In genomic region chr1:89356658-89357400, GRCh38 we compare ENCODE assay signal across 12 cellular contexts. TPM values are rescaled to one million over a fixed set of nuclear protein-coding genes. Genes with fewer than 3 reads are reported as not detected.
DNase-seq lines count a peak whose midpoint lies in the region; ATAC-seq, FAIRE-seq and TF ChIP-seq lines count a peak whose summit lies in the region.
"Had no signal": no experiment of that assay in that cellular context is flagged by ENCODE, and none has a peak within 500 bp of the region (broad histone marks: within the 10 kb centered on the region; RNA-seq: fewer than 3 reads in every experiment).

No MANE protein-coding gene starts in this region.

- no peak for FAIRE-seq in urothelium cell line (lab: Jason Lieb, UNC)
- FAIRE-seq: A204.1 had no signal

- TF ChIP-seq RAD21 in SK-N-SH (IDR thresholded peaks at IDR 0.05; ENCODE audit: low read length) = no peak

- no peaks in the 10 kb centered on the region for H4K20me1 ChIP-seq in SK-N-SH (ENCODE audit: insufficient read depth)

- H3K9ac ChIP-seq in SK-N-SH = no peak overlapping the region

- no peak overlapping the region for H2AFZ ChIP-seq in SK-N-SH (ENCODE audit: low read depth)

- H3K27me3 ChIP-seq in SK-N-SH (ENCODE audit: insufficient read depth) = no peaks in the 10 kb centered on the region

- no peak for TF ChIP-seq EP300 in SK-N-SH (IDR thresholded peaks at IDR 0.05; ENCODE audit: borderline replicate concordance in 1 of 2, low read depth in 1 of 2, low read length in 1 of 2)

- WGBS in SK-N-SH (ENCODE audit: low lambda C conversion rate) = 53% methylated on average over 8 of the region's 8 CpGs

- no peak for TF ChIP-seq CTCF in SK-N-SH (IDR thresholded peaks at IDR 0.05)

- POLR2A ChIA-PET in SK-N-SH (lab: Yijun Ruan, JAX) = no interaction called here

- no peaks in the 10 kb centered on the region for H3K79me2 ChIP-seq in SK-N-SH (ENCODE audit: insufficient read depth)

- H3K9me2 ChIP-seq in SK-N-SH = no peaks in the 10 kb centered on the region

- ATAC-seq in SK-N-SH treated with all-trans-retinoic acid at 6 μM for 48 hours (peak; percentile 45; the same call in 1 of the 3 replicates), Right ventricle myocardium superior (ENCODE audit: poor library complexity) (no peak)
- ATAC-seq: esophagus mucosa, left lobe of liver had no signal

- no peaks in the 10 kb centered on the region for H3F3A ChIP-seq in SK-N-SH (replicated peaks; ENCODE audit: insufficient read depth)

- no peaks in the 10 kb centered on the region for H3K9me3 ChIP-seq in SK-N-SH

- H3K4me2 ChIP-seq in SK-N-SH = no peak overlapping the region

- intact Hi-C loops in Right ventricle myocardium superior (cut with DNase I) = loop anchor here (5.0 to 10.0 kb wide), 2 partner anchors 272 to 355 kb away; no protein-coding TSS in a partner anchor

- CTCF ChIA-PET in SK-N-SH (lab: Yijun Ruan, JAX) = interaction anchor here (0.7 to 3.7 kb wide), 6 partner anchors 12 to 383 kb away, joined by 3 to 28 read pairs (median 3); no protein-coding TSS in a partner anchor

- no peak for DNase-seq in SK-N-SH
- peak; percentile 23 for DNase-seq in HuH-7.5 (ENCODE audit: low spot score)
- DNase-seq in amniotic epithelial cell (ENCODE audit: low read depth) = peak; percentile 31
- DNase-seq in myocyte (ENCODE audit: low read depth) = peak; percentile 57
- DNase-seq in Right ventricle myocardium superior = no peak
- no peak for DNase-seq in COR-L47 (lab: John Stamatoyannopoulos, UW)
- no peak for DNase-seq in urothelium cell line (ENCODE audit: low spot score)
- DNase-seq: SIG-M5 had no signal

- H3K4me1 ChIP-seq in SK-N-SH (ENCODE audit: control insufficient read depth in 1 of 2, insufficient read depth in 2 of 2, low read depth in 1 of 2, low read length in 1 of 2) = no peaks in the 10 kb centered on the region; a peak in 1 of 4 replicates

- no peak overlapping the region for H3K4me3 ChIP-seq in SK-N-SH (ENCODE audit: low read depth in 2 of 2, low read length in 1 of 2)

- no peak overlapping the region for H3K27ac ChIP-seq in SK-N-SH (ENCODE audit: low read depth in 2 of 2, low read length in 1 of 2)

- H3K36me3 ChIP-seq in SK-N-SH (replicated peaks in 1 of 2; ENCODE audit: control insufficient read depth in 1 of 2, insufficient read depth in 2 of 2, low read length in 1 of 2) = no peaks in the 10 kb centered on the region

TF ChIP-seq in SK-N-SH treated with all-trans-retinoic acid at 6 μM for 48 hours, 23 proteins besides CTCF, POLR2A, EP300 and RAD21 (continues in another document):
- TF ChIP-seq ZNF8 (CRISPR knock-in tag; IDR thresholded peaks at IDR 0.05) (no peak), RARB (CRISPR knock-in tag; IDR thresholded peaks at IDR 0.05) (no peak), SNAI2 (CRISPR knock-in tag; IDR thresholded peaks at IDR 0.05) (no peak), CSDC2 (CRISPR knock-in tag; IDR thresholded peaks at IDR 0.05) (no peak), PATZ1 (CRISPR knock-in tag; IDR thresholded peaks at IDR 0.05; ENCODE audit: borderline replicate concordance) (no peak), TCF4 (CRISPR knock-in tag; IDR thresholded peaks at IDR 0.05; ENCODE audit: borderline replicate concordance) (no peak), ZNF70 (CRISPR knock-in tag; IDR thresholded peaks at IDR 0.05) (no peak), OSR1 (CRISPR knock-in tag; IDR thresholded peaks at IDR 0.05) (no peak), CSRNP3 (CRISPR knock-in tag; IDR thresholded peaks at IDR 0.05) (no peak)

TF ChIP-seq in SK-N-SH, 30 proteins besides CTCF, POLR2A, EP300 and RAD21:
- TF ChIP-seq SMC3 (IDR thresholded peaks at IDR 0.05; ENCODE audit: low read depth, low read length) (no peak), GABPA (IDR thresholded peaks at IDR 0.05; ENCODE audit: low read depth) (no peak), TAF1 (IDR thresholded peaks at IDR 0.05; ENCODE audit: borderline replicate concordance, low read depth, low read length) (no peak), RCOR1 (IDR thresholded peaks at IDR 0.05; ENCODE audit: low read length) (no peak), ELF1 (IDR thresholded peaks at IDR 0.05) (no peak), SIN3A (IDR thresholded peaks at IDR 0.05; ENCODE audit: borderline replicate concordance, low read depth, low read length) (no peak), FOXJ3 (CRISPR knock-in tag; IDR thresholded peaks at IDR 0.05) (no peak), MAX (IDR thresholded peaks at IDR 0.05; ENCODE audit: low read depth) (no peak), EZH2phosphoT487 (IDR thresholded peaks at IDR 0.05; ENCODE audit: borderline replicate concordance, low read depth) (no peak), USF1 (IDR thresholded peaks at IDR 0.05; ENCODE audit: borderline replicate concordance, low read depth) (no peak), MEF2A (IDR thresholded peaks at IDR 0.05; ENCODE audit: borderline replicate concordance, low read depth) (no peak), RFX5 (IDR thresholded peaks at IDR 0.05; ENCODE audit: low read length) (no peak), RXRA (IDR thresholded peaks at IDR 0.05; ENCODE audit: borderline replicate concordance, low read depth) (no peak), GATA2 (CRISPR knock-in tag; IDR thresholded peaks at IDR 0.05) (no peak), TCF12 (IDR thresholded peaks at IDR 0.05) (no peak), NRF1 (IDR thresholded peaks at IDR 0.05; ENCODE audit: low read depth, low read length) (no peak), MXI1 (IDR thresholded peaks at IDR 0.05; ENCODE audit: low read depth, low read length) (no peak), TEAD4 (IDR thresholded peaks at IDR 0.05; ENCODE audit: borderline replicate concordance, insufficient read depth) (no peak), PBX3 (IDR thresholded peaks at IDR 0.05) (no peak), NFIC (IDR thresholded peaks at IDR 0.05; ENCODE audit: borderline replicate concordance) (no peak)

RNA-seq across cellular contexts. Expression of gene GBP6, which starts 7.0 kb away (rescaled TPM):
- polyA plus RNA-seq in SK-N-SH (2012; rRNA removed) = not detected in 2 replicates
- not detected in 2 replicates for polyA plus RNA-seq in SK-N-SH (2012; cell fraction: cytosol; rRNA removed)
- polyA plus RNA-seq in SK-N-SH (2012; cell fraction: nucleus; rRNA removed) = not detected in 2 replicates
- total RNA-seq in myocyte = 0.16 TPM in 1 of 2 replicates, not detected in the other
- 0.03 TPM for polyA plus RNA-seq in myocyte (2012)
- 0.13 TPM for total RNA-seq in Right ventricle myocardium superior
- total RNA-seq: left lobe of liver had no signal

Comparison
In these comparisons a context has a peak if more than half of its experiments do, and no peak if none do; other contexts are left out.
1. DNase-seq: peak in HuH-7.5 (single experiment), amniotic epithelial cell (single experiment) and myocyte (single experiment); none in SK-N-SH (single experiment), Right ventricle myocardium superior (single experiment), COR-L47 (single experiment) and urothelium cell line (single experiment).